In the genomic region with DNA sequence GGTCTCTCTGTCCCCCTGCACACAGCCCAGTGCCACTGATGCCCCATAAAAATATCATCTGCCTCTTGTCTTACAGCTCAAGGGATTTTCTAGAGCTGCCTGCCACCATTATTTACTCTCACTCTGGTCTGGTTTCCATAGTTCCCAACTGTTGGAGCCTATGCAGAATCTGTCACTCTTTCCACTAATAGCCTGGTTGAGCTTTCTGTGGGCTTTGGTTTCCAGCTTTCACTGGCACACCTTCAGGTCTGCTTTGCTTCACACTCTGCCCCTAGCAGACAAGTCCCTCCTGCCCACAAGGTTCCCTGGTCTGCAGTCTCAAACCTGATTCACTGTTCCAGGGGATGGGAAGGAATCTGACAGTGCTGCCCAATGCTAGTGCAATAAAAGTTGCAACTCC, we compare ENCODE assay signal across 18 cellular contexts.
DNase-seq lines count a peak whose midpoint lies in the region; ATAC-seq, FAIRE-seq and TF ChIP-seq lines count a peak whose summit lies in the region.
"Had no signal": no experiment of that assay in that cellular context is flagged by ENCODE, and none has a peak within 500 bp of the region (broad histone marks: within the 10 kb centered on the region; RNA-seq: fewer than 3 reads in every experiment).

No MANE protein-coding gene starts in this region.

- H3K36me3 ChIP-seq in Caco-2 (ENCODE audit: control insufficient read depth, insufficient read depth, low read length) (no peaks in the 10 kb centered on the region), hepatocyte (replicated peaks; ENCODE audit: insufficient read depth, low read depth) (no peaks in the 10 kb centered on the region)
- H3K36me3 ChIP-seq: BLaER1, Peyer's patch had no signal

- H3K9me3 Mint-ChIP-seq in Caco-2 (ENCODE audit: unreplicated experiment): no peaks in the 10 kb centered on the region
- H3K9me3 Mint-ChIP-seq: CD8-positive, alpha-beta T cell had no signal

- no peak for TF ChIP-seq CTCF in Caco-2 (IDR thresholded peaks at IDR 0.05; ENCODE audit: insufficient read depth in 1 of 2, low read depth in 1 of 2, low read length in 1 of 2, severe bottlenecking in 1 of 2, unreplicated experiment in 1 of 2)
- TF ChIP-seq CTCF in hepatocyte (IDR thresholded peaks at IDR 0.05; ENCODE audit: poor library complexity): no peak

- H3K4me3 ChIP-seq in Caco-2 (ENCODE audit: low read depth, low read length) (no peak overlapping the region), hepatocyte (no peak overlapping the region)
- H3K4me3 ChIP-seq: BLaER1, Peyer's patch had no signal

- no peaks in the 10 kb centered on the region for H3K9me2 ChIP-seq in hepatocyte (replicated peaks; ENCODE audit: insufficient read depth)
- H3K9me2 ChIP-seq: SK-N-SH had no signal

- POLR2A ChIA-PET in Caco-2 (lab: Charles Lee): no interaction called here

- no peaks in the 10 kb centered on the region for H3K27me3 Mint-ChIP-seq in Caco-2 (ENCODE audit: insufficient read depth, unreplicated experiment)

- DNase-seq in NCI-H1105 treated with DMSO at 0.1 percent for 48 hours (lab: John Stamatoyannopoulos, UW) (peak; percentile 4), NCI-H1105 (lab: John Stamatoyannopoulos, UW) (no peak), Caco-2 (no peak), astrocyte of the hippocampus (ENCODE audit: low read depth, low spot score) (peak; percentile 31), hepatocyte (ENCODE audit: low spot score) (peak; percentile 5), frontal cortex (ENCODE audit: low spot score in 2 of 2) (no peak)
- no peak for DNase-seq in activated CD8-positive, alpha-beta memory T cell treated with anti-CD3 and anti-CD28 coated beads, Interleukin-2, amount 50 U/mL, for 48 hours
- DNase-seq: CD8-positive, alpha-beta T cell; GOT3; KBM-7; MV-4-11; NCI-H187; NCI-H446; NCI-H82; Peyer's patch; SK-N-SH had no signal

- BruUV-seq in Caco-2 (replicated peaks; lab: Mats Ljungman, UMichigan): no TSS peak

- H3K36me3 Mint-ChIP-seq in Caco-2 (ENCODE audit: insufficient read depth, unreplicated experiment): no peaks in the 10 kb centered on the region
- H3K36me3 Mint-ChIP-seq: CD8-positive, alpha-beta T cell had no signal

- CTCF ChIA-PET in Caco-2 (lab: Charles Lee): no interaction called here

- peak overlapping the region; percentile 20 for H3K27ac Mint-ChIP-seq in Caco-2 (ENCODE audit: unreplicated experiment)
- H3K27ac Mint-ChIP-seq: CD8-positive, alpha-beta T cell had no signal

- H3K79me2 ChIP-seq in hepatocyte: no peaks in the 10 kb centered on the region

- no peaks in the 10 kb centered on the region for H3K4me1 Mint-ChIP-seq in Caco-2 (ENCODE audit: low read depth, unreplicated experiment)

- H3K9me3 ChIP-seq in Caco-2: no peaks in the 10 kb centered on the region
- no peaks in the 10 kb centered on the region for H3K9me3 ChIP-seq in hepatocyte (ENCODE audit: low read depth)
- H3K9me3 ChIP-seq: BLaER1, Peyer's patch, SK-N-SH had no signal

- H3K27me3 ChIP-seq in Caco-2 (replicated peaks; ENCODE audit: control insufficient read depth, insufficient read depth, low read length): no peaks in the 10 kb centered on the region
- H3K27me3 ChIP-seq in hepatocyte: no peaks in the 10 kb centered on the region
- H3K27me3 ChIP-seq: BLaER1, Peyer's patch had no signal

- no peak overlapping the region for H3K27ac ChIP-seq in hepatocyte
- H3K27ac ChIP-seq: BLaER1, Peyer's patch had no signal

- FAIRE-seq in frontal cortex (lab: Jason Lieb, UNC): no peak

- H2AFZ ChIP-seq in hepatocyte: no peak overlapping the region

- H3K4me1 ChIP-seq in Caco-2 (no peaks in the 10 kb centered on the region), hepatocyte (ENCODE audit: insufficient read depth) (no peaks in the 10 kb centered on the region)
- H3K4me1 ChIP-seq: BLaER1, Peyer's patch had no signal

- no peak for ATAC-seq in HG03342 (IDR thresholded peaks at IDR 0.05; ENCODE audit: unreplicated experiment)
- ATAC-seq: CD8-positive, alpha-beta T cell had no signal

- H3K4me3 Mint-ChIP-seq in Caco-2 (ENCODE audit: unreplicated experiment): no peak overlapping the region
- H3K4me3 Mint-ChIP-seq: CD8-positive, alpha-beta T cell had no signal

- intact Hi-C loops in Caco-2 (cut with micrococcal nuclease; ENCODE audit: unreplicated experiment): no loop called here

- H4K20me1 ChIP-seq in hepatocyte (ENCODE audit: insufficient read depth, poor library complexity, severe bottlenecking): no peaks in the 10 kb centered on the region
- H4K20me1 ChIP-seq: BLaER1 had no signal

- no peak overlapping the region for H3K4me2 ChIP-seq in hepatocyte
- H3K4me2 ChIP-seq: BLaER1, SK-N-SH had no signal

Comparison
In these comparisons a context has a peak if more than half of its experiments do, and no peak if none do; other contexts are left out.
1. DNase-seq: peak in NCI-H1105 treated with DMSO at 0.1 percent for 48 hours (single experiment), astrocyte of the hippocampus (single experiment) and hepatocyte (single experiment); none in NCI-H1105 (single experiment), Caco-2 (0 of 2), frontal cortex (0 of 2) and activated CD8-positive, alpha-beta memory T cell treated with anti-CD3 and anti-CD28 coated beads, Interleukin-2, amount 50 U/mL, for 48 hours (single experiment).